24 cellular contexts compared by ENCODE assay signal in genomic region chr9:132984202-132985062, GRCh38. TPM values are rescaled to one million over a fixed set of nuclear protein-coding genes. Genes with fewer than 3 reads are reported as not detected.
"Had no signal": no experiment of that assay in that cellular context is flagged by ENCODE, and none has a peak within 500 bp of the region (broad histone marks: within the 10 kb centered on the region; RNA-seq: fewer than 3 reads in every experiment).

No MANE protein-coding gene starts in this region.

- H3K9me3 ChIP-seq: breast epithelium, spleen, thyroid gland, uterus had no signal

- H3K27me3 ChIP-seq: thyroid gland had no signal

- ATAC-seq: left lobe of liver had no signal

- H3K27ac ChIP-seq: breast epithelium, thyroid gland, uterus, VCaP had no signal

- H3K4me3 ChIP-seq: breast epithelium, spleen, thyroid gland, uterus had no signal

- DNase-seq: activated CD4-positive, alpha-beta T cell treated with anti-CD3 and anti-CD28 coated beads, Interleukin-2, amount 50 U/mL, for 1 hour; activated CD4-positive, CD25-positive, alpha-beta regulatory T cell treated with anti-CD3 and anti-CD28 coated beads, Interleukin-2, amount 50 U/mL, for 72 hours; activated CD8-positive, alpha-beta memory T cell treated with anti-CD3 and anti-CD28 coated beads for 24 hours; activated CD8-positive, alpha-beta memory T cell treated with anti-CD3 and anti-CD28 coated beads, Interleukin-2, amount 50 U/mL, for 48 hours; activated effector memory CD4-positive, alpha-beta T cell treated with anti-CD3 and anti-CD28 coated beads, Interleukin-2, amount 50 U/mL, for 16 hours; activated naive CD4-positive, alpha-beta T cell treated with anti-CD3 and anti-CD28 coated beads, Interleukin-2, amount 50 U/mL, for 16 hours; activated T-cell treated with anti-CD3 and anti-CD28 coated beads, Interleukin-2, amount 50 U/mL, for 48 hours; cortex of kidney; head of caudate nucleus; kidney; nucleus accumbens; spleen; stimulated activated CD8-positive, alpha-beta memory T cell treated with anti-CD3 and anti-CD28 coated beads, Interleukin-4, amount 100 ng/mL, for 48 hours; stimulated activated naive CD4-positive, alpha-beta T cell treated with Interleukin-2 at 50 U/mL for 16 hours; thyroid gland; uterus had no signal

- H3K4me1 ChIP-seq: breast epithelium, thyroid gland, uterus had no signal

- H3K36me3 ChIP-seq: breast epithelium, spleen, thyroid gland, uterus had no signal

RNA-seq across cellular contexts. Expression of gene GFI1B, which starts 5.9 kb away (rescaled TPM):
- total RNA-seq: astrocyte, breast epithelium, lung microvascular endothelial cell, mesothelial cell of epicardium, renal cortical epithelial cell, subcutaneous adipose tissue had no signal
